15 cellular contexts compared by ENCODE assay signal in the genomic region with DNA sequence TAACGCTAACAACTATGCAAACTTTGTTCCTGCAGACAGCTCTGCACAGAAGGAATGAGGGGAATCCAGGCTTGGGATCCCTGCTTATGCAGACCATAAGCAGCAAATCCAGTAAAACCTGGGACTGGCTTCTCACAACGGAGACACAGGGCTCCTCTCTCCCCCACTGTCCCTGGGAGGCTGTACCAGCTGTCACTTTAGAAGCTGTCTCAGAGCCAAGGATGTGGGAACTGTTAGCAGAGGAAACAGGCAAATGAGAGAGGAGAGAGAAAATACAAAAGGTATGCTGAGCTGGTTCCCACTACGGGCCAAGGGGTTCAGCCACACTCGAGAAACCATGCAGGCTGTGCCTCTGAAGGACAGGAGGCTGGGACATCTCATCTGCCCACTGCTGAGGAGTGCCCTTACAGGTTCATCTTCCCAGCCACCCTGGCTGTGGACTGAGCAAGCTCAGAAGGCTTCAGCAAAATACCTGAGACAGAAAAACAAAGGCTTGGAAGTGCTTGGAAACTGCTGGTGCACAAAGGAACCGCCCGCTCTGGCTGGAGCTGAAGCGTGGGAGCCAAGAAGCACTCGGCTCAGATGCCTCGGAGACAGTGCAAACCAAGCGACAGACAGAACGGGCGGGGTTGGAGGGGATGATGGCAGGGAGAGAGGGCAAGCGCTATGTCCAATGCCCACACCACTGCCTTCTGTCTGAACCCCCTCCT.
DNase-seq lines count a peak whose midpoint lies in the region; ATAC-seq, FAIRE-seq and TF ChIP-seq lines count a peak whose summit lies in the region.
"Had no signal": no experiment of that assay in that cellular context is flagged by ENCODE, and none has a peak within 500 bp of the region (broad histone marks: within the 10 kb centered on the region; RNA-seq: fewer than 3 reads in every experiment).

No MANE protein-coding gene starts in this region.

- H3K9me3 ChIP-seq in right cardiac atrium (ENCODE audit: control insufficient read depth, low read length) (no peaks in the 10 kb centered on the region), right atrium auricular region (no peaks in the 10 kb centered on the region), HepG2 (ENCODE audit: low read length) (no peaks in the 10 kb centered on the region)
- H3K9me3 ChIP-seq: prostate gland had no signal

- peaks cover 18% of the 10 kb centered on the region for H3K4me1 Mint-ChIP-seq in WTC11
- peaks cover 2% of the 10 kb centered on the region for H3K4me1 Mint-ChIP-seq in osteocyte (ENCODE audit: unreplicated experiment)

- no peak overlapping the region for H3K4me2 ChIP-seq in HepG2 (ENCODE audit: low read depth, low read length)
- H3K4me2 ChIP-seq: hepatocyte had no signal

- in situ Hi-C loops in HepG2 (cut with HindIII; ENCODE audit: extremely low pct_ligation_motif_present, low pct_unique_long_range_greater_than_20kb): loop anchor here (25.0 kb wide), 1 partner anchor 108 kb away; no protein-coding TSS in a partner anchor

- no peaks in the 10 kb centered on the region for H3K27me3 ChIP-seq in right cardiac atrium (ENCODE audit: control insufficient read depth, insufficient read depth)
- no peaks in the 10 kb centered on the region for H3K27me3 ChIP-seq in right atrium auricular region
- no peaks in the 10 kb centered on the region for H3K27me3 ChIP-seq in HepG2 (ENCODE audit: control insufficient read depth in 1 of 2, insufficient read depth in 2 of 2, low read length in 2 of 2)
- H3K27me3 ChIP-seq: hepatocyte had no signal

- H3K9me3 Mint-ChIP-seq in WTC11: no peaks in the 10 kb centered on the region
- H3K9me3 Mint-ChIP-seq in osteocyte (ENCODE audit: unreplicated experiment): no peaks in the 10 kb centered on the region

- TF ChIP-seq POLR2A in HepG2 (IDR thresholded peaks at IDR 0.05; ENCODE audit: insufficient read depth in 1 of 2, low read depth in 2 of 2, low read length in 2 of 2): no peak

- FAIRE-seq in HepG2 (lab: Jason Lieb, UNC): no peak

- no peak for DNase-seq in right cardiac atrium
- DNase-seq in right atrium auricular region (ENCODE audit: low spot score): no peak
- DNase-seq in WTC11 (ENCODE audit: low spot score): no peak
- no peak for DNase-seq in HepG2 (ENCODE audit: low spot score)
- no peak for DNase-seq in foreskin melanocyte
- no peak for DNase-seq in osteocyte (ENCODE audit: extremely low spot score, unreplicated experiment)
- no peak for DNase-seq in stimulated activated CD4-positive, alpha-beta T cell treated with anti-CD3 and anti-CD28 coated beads, Interleukin-1b, Interleukin-23, amount 100 ng/mL, for 48 hours
- DNase-seq in middle frontal gyrus (ENCODE audit: extremely low spot score, low spot score): no peak
- DNase-seq: effector CD4-positive, alpha-beta T cell; left colon; NCI-H510A; RPMI8226; stimulated activated CD4-positive, alpha-beta T cell treated with anti-CD3 and anti-CD28 coated beads, Interleukin-15, amount 100 ng/mL, for 24 hours had no signal

- H3K27ac ChIP-seq in right cardiac atrium (ENCODE audit: low read length) (no peak overlapping the region), right atrium auricular region (no peak overlapping the region), HepG2 (ENCODE audit: extremely low read length, insufficient read depth, low read length) (no peak overlapping the region)
- H3K27ac ChIP-seq: hepatocyte, prostate gland had no signal

- WGBS in right cardiac atrium: 53% methylated on average over 13 of the region's 13 CpGs
- 75% methylated on average over 13 of the region's 13 CpGs for WGBS in HepG2 (ENCODE audit: low lambda C conversion rate)

- H3K4me1 ChIP-seq in right cardiac atrium (ENCODE audit: control insufficient read depth, insufficient read depth, low read length) (peaks cover 7% of the 10 kb centered on the region), right atrium auricular region (peaks cover 0 to 10% of the 10 kb centered on the region in 2 donors), HepG2 (ENCODE audit: insufficient read depth, low read length) (peaks cover 12% of the 10 kb centered on the region)
- H3K4me1 ChIP-seq: prostate gland had no signal

- no peak overlapping the region for H2AFZ ChIP-seq in HepG2 (ENCODE audit: low read length)
- H2AFZ ChIP-seq: hepatocyte had no signal

- H3K36me3 Mint-ChIP-seq in WTC11: no peaks in the 10 kb centered on the region
- no peaks in the 10 kb centered on the region for H3K36me3 Mint-ChIP-seq in osteocyte (ENCODE audit: unreplicated experiment)

- CTCF ChIA-PET in WTC11 (lab: Charles Lee) (interaction anchor here (0.6 to 0.9 kb wide), 3 partner anchors 17 to 166 kb away, joined by 3 read pairs; no protein-coding TSS in a partner anchor), HepG2 (lab: Yijun Ruan, JAX; ENCODE audit: low intra/inter-chr PET ratio, low total read pairs) (no interaction called here)

- POLR2A ChIA-PET in WTC11 (lab: Charles Lee): no interaction called here
- POLR2A ChIA-PET in HepG2 (lab: Yijun Ruan, JAX): no interaction called here

- intact Hi-C loops in right cardiac atrium (cut with DNase I) (no loop called here), HepG2 (cut with micrococcal nuclease; ENCODE audit: unreplicated experiment) (no loop called here)

- TF ChIP-seq EP300 in HepG2 (IDR thresholded peaks at IDR 0.05; ENCODE audit: low read depth in 2 of 2, low read length in 2 of 2) (no peak), HepG2 (CRISPR knock-in tag; IDR thresholded peaks at IDR 0.05; ENCODE audit: borderline replicate concordance) (no peak)

- no peaks in the 10 kb centered on the region for H3K79me2 ChIP-seq in HepG2 (ENCODE audit: insufficient read depth, low read length)
- H3K79me2 ChIP-seq: hepatocyte had no signal

- H3K4me3 ChIP-seq in right cardiac atrium (ENCODE audit: low read length) (no peak overlapping the region), right atrium auricular region (no peak overlapping the region), HepG2 (replicated peaks in 1 of 3; ENCODE audit: insufficient read depth in 1 of 3, low read depth in 2 of 3, low read length in 3 of 3) (no peak overlapping the region)
- H3K4me3 ChIP-seq: hepatocyte, prostate gland had no signal

- no peaks in the 10 kb centered on the region for H3K27me3 Mint-ChIP-seq in WTC11 (ENCODE audit: low read depth)
- H3K27me3 Mint-ChIP-seq in osteocyte (ENCODE audit: unreplicated experiment): peaks cover 6% of the 10 kb centered on the region

- TF ChIP-seq RAD21 in HepG2 (CRISPR knock-in tag; IDR thresholded peaks at IDR 0.05): no peak

- TF ChIP-seq CTCF in right atrium auricular region (IDR thresholded peaks at IDR 0.05): no peak
- no peak for TF ChIP-seq CTCF in WTC11 (IDR thresholded peaks at IDR 0.05)
- no peak for TF ChIP-seq CTCF in HepG2 (CRISPR knock-in tag; IDR thresholded peaks at IDR 0.05)
- TF ChIP-seq CTCF in osteocyte (IDR thresholded peaks at IDR 0.05): no peak

- H3K36me3 ChIP-seq in right atrium auricular region (no peaks in the 10 kb centered on the region), HepG2 (replicated peaks in 1 of 2; ENCODE audit: control insufficient read depth in 1 of 2, insufficient read depth in 2 of 2, low read length in 2 of 2) (no peaks in the 10 kb centered on the region)
- H3K36me3 ChIP-seq: prostate gland had no signal

- H3K9ac ChIP-seq in HepG2 (ENCODE audit: insufficient read depth, low read depth, low read length): no peak overlapping the region

- ATAC-seq in right cardiac atrium (peak; percentile 18 to 35), WTC11 (peak; percentile 61), HepG2 (peak; percentile 39)
- ATAC-seq: left colon had no signal

- H3K4me3 Mint-ChIP-seq in WTC11: no peak overlapping the region
- no peak overlapping the region for H3K4me3 Mint-ChIP-seq in osteocyte (ENCODE audit: unreplicated experiment)

- H3K27ac Mint-ChIP-seq in WTC11 (no peak overlapping the region), osteocyte (ENCODE audit: unreplicated experiment) (no peak overlapping the region)

- no TSS peak for BruUV-seq in HepG2 (replicated peaks; lab: Mats Ljungman, UMichigan)

- no peaks in the 10 kb centered on the region for H4K20me1 ChIP-seq in HepG2 (ENCODE audit: insufficient read depth, low read length)

TF ChIP-seq in WTC11, 78 proteins besides CTCF, POLR2A, EP300 and RAD21 (continues in another document):
- TF ChIP-seq ZNF425 (CRISPR knock-in tag; conservative IDR thresholded peaks at IDR 0.05) (no peak), NFATC4 (CRISPR knock-in tag; IDR thresholded peaks at IDR 0.05) (no peak), JAZF1 (CRISPR knock-in tag; IDR thresholded peaks at IDR 0.05) (no peak)

TF ChIP-seq in HepG2, 621 proteins besides CTCF, POLR2A, EP300 and RAD21 (continues in another document):
- no peak for TF ChIP-seq ZNF232 (CRISPR knock-in tag; IDR thresholded peaks at IDR 0.05; ENCODE audit: borderline replicate concordance)
- no peak for TF ChIP-seq ZNF850 (CRISPR knock-in tag; conservative IDR thresholded peaks at IDR 0.05)
- TF ChIP-seq, protein P1, sequence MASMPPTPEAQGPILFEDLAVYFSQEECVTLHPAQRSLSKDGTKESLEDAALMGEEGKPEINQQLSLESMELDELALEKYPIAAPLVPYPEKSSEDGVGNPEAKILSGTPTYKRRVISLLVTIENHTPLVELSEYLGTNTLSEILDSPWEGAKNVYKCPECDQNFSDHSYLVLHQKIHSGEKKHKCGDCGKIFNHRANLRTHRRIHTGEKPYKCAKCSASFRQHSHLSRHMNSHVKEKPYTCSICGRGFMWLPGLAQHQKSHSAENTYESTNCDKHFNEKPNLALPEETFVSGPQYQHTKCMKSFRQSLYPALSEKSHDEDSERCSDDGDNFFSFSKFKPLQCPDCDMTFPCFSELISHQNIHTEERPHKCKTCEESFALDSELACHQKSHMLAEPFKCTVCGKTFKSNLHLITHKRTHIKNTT (CRISPR knock-in tag; IDR thresholded peaks at IDR 0.05): no peak
- no peak for TF ChIP-seq ZNF761 (CRISPR knock-in tag; conservative IDR thresholded peaks at IDR 0.05)
- no peak for TF ChIP-seq KDM1A (CRISPR knock-in tag; IDR thresholded peaks at IDR 0.05)
- no peak for TF ChIP-seq MED1 (CRISPR knock-in tag; IDR thresholded peaks at IDR 0.05)
- TF ChIP-seq, protein P2, sequence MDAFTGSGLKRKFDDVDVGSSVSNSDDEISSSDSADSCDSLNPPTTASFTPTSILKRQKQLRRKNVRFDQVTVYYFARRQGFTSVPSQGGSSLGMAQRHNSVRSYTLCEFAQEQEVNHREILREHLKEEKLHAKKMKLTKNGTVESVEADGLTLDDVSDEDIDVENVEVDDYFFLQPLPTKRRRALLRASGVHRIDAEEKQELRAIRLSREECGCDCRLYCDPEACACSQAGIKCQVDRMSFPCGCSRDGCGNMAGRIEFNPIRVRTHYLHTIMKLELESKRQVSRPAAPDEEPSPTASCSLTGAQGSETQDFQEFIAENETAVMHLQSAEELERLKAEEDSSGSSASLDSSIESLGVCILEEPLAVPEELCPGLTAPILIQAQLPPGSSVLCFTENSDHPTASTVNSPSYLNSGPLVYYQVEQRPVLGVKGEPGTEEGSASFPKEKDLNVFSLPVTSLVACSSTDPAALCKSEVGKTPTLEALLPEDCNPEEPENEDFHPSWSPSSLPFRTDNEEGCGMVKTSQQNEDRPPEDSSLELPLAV (CRISPR knock-in tag; conservative IDR thresholded peaks at IDR 0.05; ENCODE audit: low read depth): no peak
